Comparison of ENCODE assay signal across 13 cellular contexts in the genomic region with DNA sequence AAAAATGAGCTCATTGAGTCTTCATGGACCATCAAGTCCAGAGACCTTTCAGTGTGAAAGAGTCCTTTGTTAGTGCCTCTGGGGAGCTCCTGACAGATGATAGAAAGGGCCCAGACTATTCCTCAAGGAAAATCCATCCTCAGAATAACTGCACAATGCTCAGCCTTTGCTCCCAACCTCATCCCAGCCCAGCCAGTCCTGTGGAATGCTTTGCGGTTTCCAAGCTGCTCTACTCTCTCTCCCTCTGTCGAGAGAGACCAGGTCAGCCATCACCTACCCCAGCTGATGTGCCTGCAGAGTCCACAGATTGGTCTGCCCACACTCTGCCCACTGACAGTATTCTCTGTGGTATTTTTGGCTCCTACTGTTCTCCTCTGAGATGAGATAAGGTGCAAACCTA.
DNase-seq lines count a peak whose midpoint lies in the region; ATAC-seq lines count a peak whose summit lies in the region.
"Had no signal": no experiment of that assay in that cellular context is flagged by ENCODE, and none has a peak within 500 bp of the region (broad histone marks: within the 10 kb centered on the region; RNA-seq: fewer than 3 reads in every experiment).

No MANE protein-coding gene starts in this region.

- no peak for ATAC-seq in HG03439 (IDR thresholded peaks at IDR 0.05; ENCODE audit: unreplicated experiment)
- ATAC-seq in HG03139 (IDR thresholded peaks at IDR 0.05; ENCODE audit: unreplicated experiment): no peak
- no peak for ATAC-seq in GM18498 (IDR thresholded peaks at IDR 0.05; ENCODE audit: unreplicated experiment)

- DNase-seq in AG08396 (ENCODE audit: low spot score) (peak; percentile 38), GM03348 (ENCODE audit: low spot score) (peak; percentile 28), amniotic epithelial cell (ENCODE audit: low read depth) (peak; percentile 32), occipital lobe (lab: John Stamatoyannopoulos, UW) (peak; percentile 2), A172 (ENCODE audit: low spot score) (no peak)
- DNase-seq: CD4-positive, alpha-beta memory T cell; NCI-H1436 treated with DMSO at 0.1 percent for 48 hours; NCI-H2171; NCI-H510A treated with DMSO at 0.1 percent for 48 hours; SIG-M5 had no signal
